In the genomic region with DNA sequence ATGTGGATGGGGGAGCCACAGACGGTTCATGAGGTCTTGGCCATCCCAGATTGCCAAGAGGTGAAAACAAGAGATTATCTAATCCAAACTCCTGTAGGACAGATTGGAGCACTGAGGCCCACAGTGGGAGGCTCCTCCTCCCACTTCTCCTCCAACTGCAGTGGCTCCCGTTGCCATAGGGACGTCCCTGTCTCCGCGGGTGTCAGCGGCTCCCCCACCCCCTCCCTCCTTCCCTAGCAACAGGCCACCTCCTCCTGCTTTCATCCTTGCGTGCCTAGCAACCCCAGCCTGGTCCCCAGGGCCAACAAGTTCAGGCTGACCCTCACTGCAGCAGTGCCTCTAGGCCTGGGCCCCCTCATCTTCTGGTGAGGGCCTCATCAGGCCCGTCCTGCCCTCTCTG, we compare ENCODE assay signal across 8 cellular contexts. TPM values are rescaled to one million over a fixed set of nuclear protein-coding genes. Genes with fewer than 3 reads are reported as not detected.
DNase-seq lines count a peak whose midpoint lies in the region; ATAC-seq and TF ChIP-seq lines count a peak whose summit lies in the region.

No MANE protein-coding gene starts in this region.

- H3K4ac ChIP-seq in mesenchymal stem cell (ENCODE audit: low read depth in 1 of 2, low read length in 2 of 2): peak overlapping the region in 1 of 2 experiments; percentile 15

- DNase-seq in DND-41: peak; percentile 59
- DNase-seq in NCI-H1417 (lab: John Stamatoyannopoulos, UW): peak; percentile 44 to 93 (median 77)
- DNase-seq in astrocyte of the hippocampus (ENCODE audit: low read depth, low spot score): peak; percentile 30
- DNase-seq in mesenchymal stem cell: peak; percentile 33
- no peak for DNase-seq in activated CD4-positive, CD25-positive, alpha-beta regulatory T cell (lab: John Stamatoyannopoulos, UW)
- no peak for DNase-seq in DMS79 (lab: John Stamatoyannopoulos, UW)

- H3K9ac ChIP-seq in DND-41 (ENCODE audit: low read depth, low read length) (peak overlapping the region; percentile 45), mesenchymal stem cell (ENCODE audit: low read length) (peak overlapping the region; percentile 57)

- H2BK120ac ChIP-seq in mesenchymal stem cell (ENCODE audit: low read depth, low read length): no peak overlapping the region

- no peaks in the 10 kb centered on the region for H3K79me1 ChIP-seq in mesenchymal stem cell (replicated peaks; ENCODE audit: low read length, poor library complexity, severe bottlenecking)

- H3K79me2 ChIP-seq in DND-41 (ENCODE audit: insufficient read depth, low read length): no peaks in the 10 kb centered on the region

- H3K4me3 ChIP-seq in DND-41 (ENCODE audit: low read depth in 1 of 2, low read length in 2 of 2): peak overlapping the region in 1 of 2 experiments; percentile 54; a peak in 2 of 4 replicates
- H3K4me3 ChIP-seq in mesenchymal stem cell (ENCODE audit: insufficient read depth in 1 of 2, low read depth in 1 of 2, low read length in 2 of 2): peak overlapping the region in 1 of 2 experiments; percentile 45

- H2BK5ac ChIP-seq in mesenchymal stem cell (ENCODE audit: low read depth, low read length, poor library complexity, severe bottlenecking): no peak overlapping the region

- no peak overlapping the region for H2BK15ac ChIP-seq in mesenchymal stem cell (ENCODE audit: low read depth, poor library complexity, severe bottlenecking)

- no peak overlapping the region for H4K8ac ChIP-seq in mesenchymal stem cell (ENCODE audit: low read length)

- peak; percentile 58 for ATAC-seq in DND-41 (ENCODE audit: insufficient read depth, low read depth)
- no peak for ATAC-seq in HG03565 (IDR thresholded peaks at IDR 0.05; ENCODE audit: unreplicated experiment)
- ATAC-seq in GM21723 (IDR thresholded peaks at IDR 0.05; ENCODE audit: unreplicated experiment): no peak

- peak overlapping the region; percentile 80 for H2AFZ ChIP-seq in DND-41 (ENCODE audit: low read depth, low read length)
- no peak overlapping the region for H2AFZ ChIP-seq in mesenchymal stem cell (ENCODE audit: low read depth, low read length)

- no peaks in the 10 kb centered on the region for H3K9me3 ChIP-seq in DND-41 (ENCODE audit: insufficient read depth, low read length, severe bottlenecking)
- H3K9me3 ChIP-seq in mesenchymal stem cell (ENCODE audit: control insufficient read depth, low read length): no peaks in the 10 kb centered on the region

- H3K4me2 ChIP-seq in DND-41 (ENCODE audit: insufficient read depth, low read length) (peak overlapping the region; percentile 69), mesenchymal stem cell (ENCODE audit: low read length, poor library complexity, severe bottlenecking) (no peak overlapping the region)

- peaks cover 21% of the 10 kb centered on the region for H3K4me1 ChIP-seq in DND-41 (ENCODE audit: insufficient read depth, low read length)
- peaks cover 16% of the 10 kb centered on the region for H3K4me1 ChIP-seq in mesenchymal stem cell (ENCODE audit: control insufficient read depth, insufficient read depth, low read depth, low read length)

- H3K27ac ChIP-seq in DND-41 (ENCODE audit: low read length) (peak overlapping the region; percentile 79), mesenchymal stem cell (ENCODE audit: low read length, poor library complexity, severe bottlenecking) (no peak overlapping the region)

- no peak overlapping the region for H2BK12ac ChIP-seq in mesenchymal stem cell (ENCODE audit: low read length in 2 of 2)

- no peak overlapping the region for H3K14ac ChIP-seq in mesenchymal stem cell (ENCODE audit: low read length in 2 of 2)

- H3K18ac ChIP-seq in mesenchymal stem cell (ENCODE audit: low read depth in 1 of 2, low read length in 2 of 2): peak overlapping the region in 1 of 2 experiments; percentile 85

- H3K27me3 ChIP-seq in DND-41 (ENCODE audit: insufficient read depth, low read length, poor library complexity) (no peaks in the 10 kb centered on the region), mesenchymal stem cell (ENCODE audit: control insufficient read depth in 1 of 2, insufficient read depth in 1 of 2, low read length in 2 of 2) (peaks cover 0 to 63% of the 10 kb centered on the region in 2 experiments)

- H4K20me1 ChIP-seq in DND-41 (ENCODE audit: insufficient read depth, low read length): no peaks in the 10 kb centered on the region

- H3K36me3 ChIP-seq in DND-41 (ENCODE audit: insufficient read depth, low read length) (no peaks in the 10 kb centered on the region), mesenchymal stem cell (ENCODE audit: control insufficient read depth in 1 of 2, insufficient read depth in 2 of 2, low read depth in 1 of 2, low read length in 2 of 2) (no peaks in the 10 kb centered on the region)

- no peak overlapping the region for H4K91ac ChIP-seq in mesenchymal stem cell (ENCODE audit: low read length)

- TF ChIP-seq CTCF in DND-41 (IDR thresholded peaks at IDR 0.05; ENCODE audit: borderline replicate concordance, extremely low read depth, low read length, poor library complexity, severe bottlenecking): no peak

- no peak overlapping the region for H2AK5ac ChIP-seq in mesenchymal stem cell (ENCODE audit: low read length, severe bottlenecking)

- WGBS in mesenchymal stem cell: 19% methylated on average over 7 of the region's 8 CpGs

- H3K23ac ChIP-seq in mesenchymal stem cell (ENCODE audit: low read length in 2 of 2): no peak overlapping the region

RNA-seq across cellular contexts. Expression of gene IQSEC2, which starts 6.8 kb away (rescaled TPM):
- 22.4 TPM for polyA plus RNA-seq in mesenchymal stem cell (2013, experiment 1 of 2)
- 21.2 TPM for polyA plus RNA-seq in mesenchymal stem cell (2013, experiment 2 of 2)

Comparison
In these comparisons a context has a peak if more than half of its experiments do, and no peak if none do; other contexts are left out.
1. DNase-seq: peak in DND-41 (single experiment), NCI-H1417 (3 of 3), astrocyte of the hippocampus (single experiment) and mesenchymal stem cell (single experiment); none in activated CD4-positive, CD25-positive, alpha-beta regulatory T cell (0 of 4) and DMS79 (single experiment).